ENCODE assay signal across 9 cellular contexts in genomic region chr4:123127218-123127617, GRCh38.
A peak's percentile ranks its signal among the peaks of the same experiment; 100 is the strongest.
DNase-seq lines count a peak whose midpoint lies in the region; ATAC-seq and TF ChIP-seq lines count a peak whose summit lies in the region.
"Had no signal": no experiment of that assay in that cellular context is flagged by ENCODE, and none has a peak within 500 bp of the region (broad histone marks: within the 10 kb centered on the region; RNA-seq: fewer than 3 reads in every experiment).

No MANE protein-coding gene starts in this region.

- H3K27ac ChIP-seq in left ventricle myocardium inferior (replicated peaks) (peak overlapping the region; percentile 3), thoracic aorta (no peak overlapping the region)

- intact Hi-C loops in left ventricle myocardium inferior (cut with micrococcal nuclease): loop anchor here (5.0 to 10.0 kb wide), 3 partner anchors 268 to 985 kb away; partner anchors contain the start of gene SPRY1

- H3K4me1 ChIP-seq in left ventricle myocardium inferior (peaks cover 16% of the 10 kb centered on the region), thoracic aorta (ENCODE audit: control insufficient read depth in 1 of 2, low read depth in 2 of 2) (no peaks in the 10 kb centered on the region)

- ATAC-seq in thoracic aorta (ENCODE audit: insufficient number of reproducible peaks, low FRiP score, low read depth) (no peak), HG03135 (IDR thresholded peaks at IDR 0.05; ENCODE audit: unreplicated experiment) (no peak), GM21528 (IDR thresholded peaks at IDR 0.05; ENCODE audit: low FRiP score, unreplicated experiment) (no peak)
- ATAC-seq in activated CD4-positive, CD25-positive, alpha-beta regulatory T cell treated with anti-CD3 and anti-CD28 coated beads, Interleukin-2, amount 50 U/mL, for 24 hours: no peak

- TF ChIP-seq CTCF in WI38 (IDR thresholded peaks at IDR 0.05; ENCODE audit: low read depth, low read length) (peak; percentile 3; the same call in 1 of the 2 replicates), left ventricle myocardium inferior (IDR thresholded peaks at IDR 0.05; ENCODE audit: borderline replicate concordance) (peak; percentile 61), thoracic aorta (IDR thresholded peaks at IDR 0.05) (peak; percentile 39)

- H3K27me3 ChIP-seq in left ventricle myocardium inferior (ENCODE audit: low read depth) (no peaks in the 10 kb centered on the region), thoracic aorta (replicated peaks; ENCODE audit: insufficient read depth) (no peaks in the 10 kb centered on the region)

- DNase-seq in NOMO-1 (lab: John Stamatoyannopoulos, UW; ENCODE audit: unreplicated experiment in 2 of 2) (peak; percentile 0 to 23), NOMO-1 treated with DMSO at 0.1 percent for 48 hours (lab: John Stamatoyannopoulos, UW; ENCODE audit: unreplicated experiment) (no peak), left ventricle myocardium inferior (no peak), thoracic aorta (ENCODE audit: low spot score) (no peak)
- DNase-seq: C1 segment of cervical spinal cord had no signal

- H3K9me3 ChIP-seq in left ventricle myocardium inferior (replicated peaks) (no peaks in the 10 kb centered on the region), thoracic aorta (no peaks in the 10 kb centered on the region)

- H3K4me3 ChIP-seq in WI38 (ENCODE audit: low read depth, low read length) (no peak overlapping the region), left ventricle myocardium inferior (no peak overlapping the region), thoracic aorta (no peak overlapping the region)

- H3K36me3 ChIP-seq in left ventricle myocardium inferior: no peaks in the 10 kb centered on the region
- no peaks in the 10 kb centered on the region for H3K36me3 ChIP-seq in thoracic aorta

Comparison
In these comparisons a context has a peak if more than half of its experiments do, and no peak if none do; other contexts are left out.
1. DNase-seq: peak in NOMO-1 (2 of 2); none in NOMO-1 treated with DMSO at 0.1 percent for 48 hours (single experiment), left ventricle myocardium inferior (single experiment) and thoracic aorta (single experiment).
2. CTCF ChIP-seq: peak in every context shown above with its lines; median percentile 61 in left ventricle myocardium inferior; 39 in thoracic aorta; 3 in WI38.